In the genomic region with DNA sequence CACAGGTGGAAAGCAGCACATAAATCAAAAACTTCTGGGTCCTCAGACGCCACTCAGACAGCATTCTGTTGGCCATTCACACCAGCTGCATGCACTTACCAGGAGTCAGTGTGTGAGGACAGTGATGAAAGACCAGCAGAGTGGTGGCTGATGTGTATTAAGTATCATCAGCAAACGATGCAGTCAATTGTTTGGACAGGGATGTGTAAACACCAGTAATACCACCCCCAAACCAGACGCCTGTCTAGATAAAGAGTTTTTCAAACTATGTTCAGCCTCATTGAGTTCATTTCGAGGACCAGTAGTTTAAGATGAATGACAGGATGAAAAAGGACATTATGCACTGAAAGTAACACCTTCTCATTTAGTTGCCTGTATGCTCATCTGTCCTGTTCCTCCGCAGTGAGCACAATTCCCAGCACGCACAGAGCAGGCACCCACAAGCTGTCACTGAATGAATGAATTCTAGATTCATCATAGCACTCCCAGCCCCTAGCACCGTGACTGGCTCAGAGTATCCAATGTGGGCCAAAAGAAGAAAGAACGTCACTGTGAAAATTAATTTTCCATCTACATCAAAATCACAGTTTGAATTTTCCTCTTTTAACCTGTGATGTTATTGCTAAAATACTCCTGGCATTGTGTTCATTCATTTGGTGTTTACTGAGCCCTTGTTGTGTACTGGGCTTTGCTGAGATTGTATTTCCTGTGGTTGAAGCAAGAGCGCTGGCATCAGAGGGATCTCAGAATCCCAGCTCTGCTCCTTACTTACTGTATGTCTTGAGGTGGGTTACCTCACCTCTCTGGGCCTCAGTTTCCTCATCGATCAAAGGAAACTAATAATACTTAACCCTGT, we compare ENCODE assay signal across 17 cellular contexts.
DNase-seq lines count a peak whose midpoint lies in the region; ATAC-seq and TF ChIP-seq lines count a peak whose summit lies in the region.
"Had no signal": no experiment of that assay in that cellular context is flagged by ENCODE, and none has a peak within 500 bp of the region (broad histone marks: within the 10 kb centered on the region; RNA-seq: fewer than 3 reads in every experiment).

No MANE protein-coding gene starts in this region.

- intact Hi-C loops in uterus (cut with DNase I; ENCODE audit: low total_unique reads) = no loop called here

- no peak for TF ChIP-seq POLR2A in uterus (IDR thresholded peaks at IDR 0.05)

- no peaks in the 10 kb centered on the region for H3K9me3 ChIP-seq in uterus
- H3K9me3 ChIP-seq: Caco-2, colonic mucosa, pancreas had no signal

- no peaks in the 10 kb centered on the region for H3K27me3 ChIP-seq in uterus
- H3K27me3 ChIP-seq: colonic mucosa, pancreas had no signal

- H3K36me3 ChIP-seq in uterus = no peaks in the 10 kb centered on the region
- H3K36me3 ChIP-seq: colonic mucosa, heart right ventricle, pancreas had no signal

- DNase-seq in COR-L47 (lab: John Stamatoyannopoulos, UW) (peak; percentile 63), NCI-H128 (lab: John Stamatoyannopoulos, UW; ENCODE audit: unreplicated experiment) (peak; percentile 78), NCI-H510A (lab: John Stamatoyannopoulos, UW) (peak; percentile 98), kidney glomerular epithelial cell (lab: John Stamatoyannopoulos, UW) (peak; percentile 76), uterus (no peak), putamen (ENCODE audit: low spot score) (no peak)
- no peak for DNase-seq in activated CD4-positive, alpha-beta T cell treated with anti-CD3 and anti-CD28 coated beads, Interleukin-2, amount 50 U/mL, for 1 hour
- DNase-seq: activated CD4-positive, alpha-beta T cell treated with anti-CD3 and anti-CD28 coated beads for 1 hour; Caco-2; colonic mucosa; heart right ventricle; pancreas; stimulated activated CD4-positive, alpha-beta T cell treated with anti-CD3 and anti-CD28 coated beads, Interleukin-12 subunit alpha, Interleukin-12 subunit beta, amount 100 ng/mL, for 4 hours; stimulated activated naive CD4-positive, alpha-beta T cell treated with Interleukin-2 at 50 U/mL for 16 hours had no signal

- TF ChIP-seq CTCF in uterus (IDR thresholded peaks at IDR 0.05) = no peak

- H3K27ac ChIP-seq in uterus = no peak overlapping the region
- H3K27ac ChIP-seq: colonic mucosa, heart right ventricle, pancreas had no signal

- H3K4me3 ChIP-seq in uterus = no peak overlapping the region
- H3K4me3 ChIP-seq: colonic mucosa, heart right ventricle, pancreas had no signal

- no peaks in the 10 kb centered on the region for H3K4me1 ChIP-seq in uterus
- H3K4me1 ChIP-seq: Caco-2, colonic mucosa, pancreas had no signal

- ATAC-seq in HG02623 (IDR thresholded peaks at IDR 0.05; ENCODE audit: unreplicated experiment) = no peak
- ATAC-seq: HepG2, Right ventricle myocardium inferior had no signal

Comparison
In these comparisons a context has a peak if more than half of its experiments do, and no peak if none do; other contexts are left out.
1. DNase-seq: peak in COR-L47 (single experiment), NCI-H128 (single experiment), NCI-H510A (single experiment) and kidney glomerular epithelial cell (single experiment); none in uterus (0 of 2), activated CD4-positive, alpha-beta T cell treated with anti-CD3 and anti-CD28 coated beads, Interleukin-2, amount 50 U/mL, for 1 hour (single experiment) and putamen (single experiment).